ENCODE assay signal across 23 cellular contexts in genomic region chr6:167933290-167933689, GRCh38.
A peak's percentile ranks its signal among the peaks of the same experiment; 100 is the strongest.
DNase-seq lines count a peak whose midpoint lies in the region; ATAC-seq, FAIRE-seq and TF ChIP-seq lines count a peak whose summit lies in the region.
"Had no signal": no experiment of that assay in that cellular context is flagged by ENCODE, and none has a peak within 500 bp of the region (broad histone marks: within the 10 kb centered on the region; RNA-seq: fewer than 3 reads in every experiment).

No MANE protein-coding gene starts in this region.

- H3K79me2 ChIP-seq in hepatocyte = peaks cover 37% of the 10 kb centered on the region

- H3K9me3 Mint-ChIP-seq in activated CD8-positive, alpha-beta memory T cell treated with anti-CD3 and anti-CD28 coated beads, Interleukin-2, amount 10 ng/mL, durations not matched to agents 7 days and 5 days (ENCODE audit: low read depth) = no peaks in the 10 kb centered on the region
- H3K9me3 Mint-ChIP-seq: activated naive CD4-positive, alpha-beta T cell treated with anti-CD3 and anti-CD28 coated beads, Interleukin-2, amount 50 U/mL, for 24 hours; activated T-cell treated with anti-CD3 and anti-CD28 coated beads, Interleukin-2, amount 50 U/mL, for 72 hours; CD8-positive, alpha-beta memory T cell; effector memory CD8-positive, alpha-beta T cell; natural killer cell treated with Interleukin-12 subunit alpha and Interleukin-12 subunit beta and Interleukin-15 and Interleukin-18, amount 100 ng/mL, for 72 hours; stimulated activated naive CD8-positive, alpha-beta T cell treated with anti-CD3 and anti-CD28 coated beads, Interleukin-15, Interleukin-2, amounts not matched to agents 100 ng/mL and 50 ng/mL, for 24 hours had no signal

- peak overlapping the region; percentile 56 for H3K27ac ChIP-seq in VCaP
- peak overlapping the region; percentile 83 for H3K27ac ChIP-seq in hepatocyte
- H3K27ac ChIP-seq in pancreas = peak overlapping the region; percentile 43 to 71 (median 64)
- no peak overlapping the region for H3K27ac ChIP-seq in A673 (ENCODE audit: low read depth, low read length, poor library complexity, severe bottlenecking)

- no peaks in the 10 kb centered on the region for H3K27me3 ChIP-seq in hepatocyte
- no peaks in the 10 kb centered on the region for H3K27me3 ChIP-seq in pancreas
- no peaks in the 10 kb centered on the region for H3K27me3 ChIP-seq in A673 (replicated peaks; ENCODE audit: insufficient read depth, low read depth, low read length, poor library complexity)

- BruUV-seq in A673 (replicated peaks; lab: Mats Ljungman, UMichigan) = no TSS peak

- POLR2A ChIA-PET in A673 (lab: Charles Lee; ENCODE audit: low non-redundant PET) = no interaction called here

- ATAC-seq in pancreas = peak; percentile 26 to 55 (median 38)
- ATAC-seq in activated CD8-positive, alpha-beta memory T cell treated with anti-CD3 and anti-CD28 coated beads, Interleukin-2, amount 10 ng/mL, durations not matched to agents 7 days and 5 days = no peak
- ATAC-seq: activated T-cell treated with anti-CD3 and anti-CD28 coated beads, Interleukin-2, amount 50 U/mL, for 72 hours; effector memory CD8-positive, alpha-beta T cell; HCT116; natural killer cell treated with Interleukin-12 subunit alpha and Interleukin-12 subunit beta and Interleukin-15 and Interleukin-18, amount 100 ng/mL, for 72 hours had no signal

- no peaks in the 10 kb centered on the region for H4K20me1 ChIP-seq in hepatocyte (ENCODE audit: insufficient read depth, poor library complexity, severe bottlenecking)

- no peak for TF ChIP-seq CTCF in GM12865 (IDR thresholded peaks at IDR 0.05; ENCODE audit: insufficient read depth, low read depth, low read length, missing control alignments)
- no peak for TF ChIP-seq CTCF in VCaP (conservative IDR thresholded peaks at IDR 0.05)
- TF ChIP-seq CTCF in hepatocyte (IDR thresholded peaks at IDR 0.05; ENCODE audit: poor library complexity) = no peak
- TF ChIP-seq CTCF in pancreas (IDR thresholded peaks at IDR 0.05) = no peak
- TF ChIP-seq CTCF in lower leg skin (IDR thresholded peaks at IDR 0.05) = no peak
- no peak for TF ChIP-seq CTCF in A673 (conservative IDR thresholded peaks at IDR 0.05; ENCODE audit: low read depth, low read length)

- 43% methylated on average over 3 of the region's 3 CpGs for WGBS in hepatocyte (ENCODE audit: low lambda C conversion rate, missing lambda C conversion rate)
- 37 to 57% methylated on average over 3 of the region's 3 CpGs for whole genome bisulfite sequencing in pancreas, 2 donors
- 66 to 68% methylated on average over 3 of the region's 3 CpGs for WGBS in lower leg skin, 2 donors

- peaks cover 28% of the 10 kb centered on the region for H3K4me1 ChIP-seq in hepatocyte (ENCODE audit: insufficient read depth)
- peaks cover 3 to 17% (median 15%) of the 10 kb centered on the region in 3 donors for H3K4me1 ChIP-seq in pancreas
- H3K4me1 ChIP-seq in A673 (ENCODE audit: insufficient read depth, low read length, poor library complexity, severe bottlenecking) = no peaks in the 10 kb centered on the region

- DNase-seq in GM12865 (ENCODE audit: low read depth) (peak; percentile 8), hepatocyte (ENCODE audit: low spot score) (no peak), pancreas (no peak), NCI-H526 (lab: John Stamatoyannopoulos, UW) (no peak), lower leg skin (ENCODE audit: low spot score in 2 of 2) (no peak), A673 (ENCODE audit: low spot score) (no peak)
- no peak for DNase-seq in activated CD8-positive, alpha-beta memory T cell treated with anti-CD3 and anti-CD28 coated beads, Interleukin-2, amount 10 ng/mL, durations not matched to agents 7 days and 5 days
- DNase-seq: activated CD4-positive, CD25-positive, alpha-beta regulatory T cell treated with anti-CD3 and anti-CD28 coated beads, Interleukin-2, amount 50 U/mL, for 72 hours; activated T-cell treated with anti-CD3 and anti-CD28 coated beads, Interleukin-2, amount 50 U/mL, for 72 hours; AML-193; aorta; CD8-positive, alpha-beta memory T cell; DMS79 treated with DMSO at 0.1 percent for 48 hours; effector memory CD8-positive, alpha-beta T cell; NCI-H1105; NCI-H526 treated with DMSO at 0.1 percent for 48 hours; stimulated activated CD4-positive, alpha-beta T cell treated with anti-CD3 and anti-CD28 coated beads, Interleukin-4, amount 100 ng/mL, for 24 hours; SW 1271 had no signal

- no peak overlapping the region for H2AFZ ChIP-seq in hepatocyte

- H3K27me3 Mint-ChIP-seq in activated CD8-positive, alpha-beta memory T cell treated with anti-CD3 and anti-CD28 coated beads, Interleukin-2, amount 10 ng/mL, durations not matched to agents 7 days and 5 days = peaks cover 2% of the 10 kb centered on the region

- FAIRE-seq in pancreas (lab: Jason Lieb, UNC) = no peak

- H3K36me3 ChIP-seq in hepatocyte (replicated peaks; ENCODE audit: insufficient read depth, low read depth) (no peaks in the 10 kb centered on the region), pancreas (peaks cover 0 to 10% (median 0%) of the 10 kb centered on the region in 3 donors), A673 (ENCODE audit: insufficient read depth, low read length, poor library complexity, severe bottlenecking) (no peaks in the 10 kb centered on the region)

- intact Hi-C loops in pancreas (cut with DNase I) = no loop called here
- intact Hi-C loops in lower leg skin (cut with DNase I; ENCODE audit: low total_unique reads) = no loop called here
- intact Hi-C loops in A673 (cut with micrococcal nuclease; ENCODE audit: unreplicated experiment) = no loop called here

- H3K4me2 ChIP-seq in hepatocyte = peak overlapping the region; percentile 53

- TF ChIP-seq POLR2A in lower leg skin (IDR thresholded peaks at IDR 0.05) = no peak

- no peaks in the 10 kb centered on the region for H3K9me2 ChIP-seq in hepatocyte (replicated peaks; ENCODE audit: insufficient read depth)

- CTCF ChIA-PET in activated CD8-positive, alpha-beta memory T cell treated with anti-CD3 and anti-CD28 coated beads, Interleukin-2, amount 10 ng/mL, durations not matched to agents 7 days and 5 days (lab: Charles Lee) = no interaction called here
- CTCF ChIA-PET in A673 (lab: Charles Lee) = no interaction called here

- no peaks in the 10 kb centered on the region for H3K9me3 ChIP-seq in hepatocyte (ENCODE audit: low read depth)
- H3K9me3 ChIP-seq in pancreas = no peaks in the 10 kb centered on the region
- H3K9me3 ChIP-seq in A673 (ENCODE audit: low read depth, low read length, poor library complexity, severe bottlenecking) = no peaks in the 10 kb centered on the region

- H3K36me3 Mint-ChIP-seq in activated CD8-positive, alpha-beta memory T cell treated with anti-CD3 and anti-CD28 coated beads, Interleukin-2, amount 10 ng/mL, durations not matched to agents 7 days and 5 days = no peaks in the 10 kb centered on the region
- H3K36me3 Mint-ChIP-seq: activated naive CD4-positive, alpha-beta T cell treated with anti-CD3 and anti-CD28 coated beads, Interleukin-2, amount 50 U/mL, for 24 hours; CD8-positive, alpha-beta memory T cell; natural killer cell treated with Interleukin-12 subunit alpha and Interleukin-12 subunit beta and Interleukin-15 and Interleukin-18, amount 100 ng/mL, for 72 hours had no signal

- no peaks in the 10 kb centered on the region for H3K4me1 Mint-ChIP-seq in activated CD8-positive, alpha-beta memory T cell treated with anti-CD3 and anti-CD28 coated beads, Interleukin-2, amount 10 ng/mL, durations not matched to agents 7 days and 5 days
- H3K4me1 Mint-ChIP-seq: activated naive CD4-positive, alpha-beta T cell treated with anti-CD3 and anti-CD28 coated beads, Interleukin-2, amount 50 U/mL, for 24 hours; CD8-positive, alpha-beta memory T cell had no signal

- no peak overlapping the region for H3K27ac Mint-ChIP-seq in activated CD8-positive, alpha-beta memory T cell treated with anti-CD3 and anti-CD28 coated beads, Interleukin-2, amount 10 ng/mL, durations not matched to agents 7 days and 5 days
- H3K27ac Mint-ChIP-seq: activated naive CD4-positive, alpha-beta T cell treated with anti-CD3 and anti-CD28 coated beads, Interleukin-2, amount 50 U/mL, for 24 hours; activated T-cell treated with anti-CD3 and anti-CD28 coated beads, Interleukin-2, amount 50 U/mL, for 72 hours; CD8-positive, alpha-beta memory T cell; effector memory CD8-positive, alpha-beta T cell; natural killer cell treated with Interleukin-12 subunit alpha and Interleukin-12 subunit beta and Interleukin-15 and Interleukin-18, amount 100 ng/mL, for 72 hours; stimulated activated naive CD8-positive, alpha-beta T cell treated with anti-CD3 and anti-CD28 coated beads, Interleukin-15, Interleukin-2, amounts not matched to agents 100 ng/mL and 50 ng/mL, for 24 hours had no signal

- no peak overlapping the region for H3K4me3 Mint-ChIP-seq in activated CD8-positive, alpha-beta memory T cell treated with anti-CD3 and anti-CD28 coated beads, Interleukin-2, amount 10 ng/mL, durations not matched to agents 7 days and 5 days
- H3K4me3 Mint-ChIP-seq: activated naive CD4-positive, alpha-beta T cell treated with anti-CD3 and anti-CD28 coated beads, Interleukin-2, amount 50 U/mL, for 24 hours; activated T-cell treated with anti-CD3 and anti-CD28 coated beads, Interleukin-2, amount 50 U/mL, for 72 hours; CD8-positive, alpha-beta memory T cell; effector memory CD8-positive, alpha-beta T cell; natural killer cell treated with Interleukin-12 subunit alpha and Interleukin-12 subunit beta and Interleukin-15 and Interleukin-18, amount 100 ng/mL, for 72 hours; stimulated activated naive CD8-positive, alpha-beta T cell treated with anti-CD3 and anti-CD28 coated beads, Interleukin-15, Interleukin-2, amounts not matched to agents 100 ng/mL and 50 ng/mL, for 24 hours had no signal

- H3K4me3 ChIP-seq in GM12865 (ENCODE audit: low read depth, low read length) (no peak overlapping the region), hepatocyte (no peak overlapping the region), pancreas (peak overlapping the region in 1 of 4 donors; percentile 29), lower leg skin (ENCODE audit: low read depth, poor library complexity, severe bottlenecking) (no peak overlapping the region), A673 (ENCODE audit: low read depth, low read length, poor library complexity, severe bottlenecking) (no peak overlapping the region)
